ENCODE assay signal across 8 cellular contexts in genomic region chr15:62060116-62060895, GRCh38. TPM values are rescaled to one million over a fixed set of nuclear protein-coding genes. Genes with fewer than 3 reads are reported as not detected.
DNase-seq lines count a peak whose midpoint lies in the region; ATAC-seq, FAIRE-seq and TF ChIP-seq lines count a peak whose summit lies in the region.

TSS of gene VPS13C (minus strand) at chr15:62060447. CDS start at chr15:62060374, 73 bp downstream.

- H3K4me3 ChIP-seq in NT2/D1 (ENCODE audit: insufficient read length, low read depth) = peak within 1 kb of the TSS; percentile 61
- H3K4me3 ChIP-seq in endodermal cell (ENCODE audit: low read length) = peak within 1 kb of the TSS; percentile 89

- intact Hi-C loops in Calu3 (cut with micrococcal nuclease; ENCODE audit: unreplicated experiment) = no loop called here

- H3K9me3 Mint-ChIP-seq in Calu3 (ENCODE audit: low read depth, unreplicated experiment) (no peaks in the 10 kb centered on the region), endodermal cell (no peaks in the 10 kb centered on the region), mesothelial cell of epicardium (no peaks in the 10 kb centered on the region)

- H3K36me3 Mint-ChIP-seq in Calu3 (ENCODE audit: insufficient read depth, unreplicated experiment) (peaks cover 52% of the 10 kb centered on the region), endodermal cell (ENCODE audit: low read depth) (no peaks in the 10 kb centered on the region), mesothelial cell of epicardium (peaks cover 4% of the 10 kb centered on the region)

- peak within 1 kb of the TSS; percentile 30 for H3K27ac ChIP-seq in endodermal cell (ENCODE audit: low read depth, low read length)

- H3K9ac ChIP-seq in NT2/D1 (ENCODE audit: insufficient read length, low read depth) = peak within 1 kb of the TSS; percentile 88
- H3K9ac ChIP-seq in endodermal cell (ENCODE audit: extremely low read depth, low read length, poor library complexity, severe bottlenecking) = peak within 1 kb of the TSS; percentile 42

- no TSS peak for BruUV-seq in Calu3 (replicated peaks; lab: Mats Ljungman, UMichigan)

- TF ChIP-seq CTCF in Calu3 (IDR thresholded peaks at IDR 0.05; ENCODE audit: unreplicated experiment) (peak; percentile 84), endodermal cell (conservative IDR thresholded peaks at IDR 0.05) (peak; percentile 89), mesothelial cell of epicardium (IDR thresholded peaks at IDR 0.05; ENCODE audit: unreplicated experiment) (peak; percentile 62)

- CTCF ChIA-PET in Calu3 (lab: Charles Lee) = interaction anchor here (0.6 to 2.5 kb wide), 11 partner anchors 9 to 246 kb away, joined by 3 to 12 read pairs (median 4); no protein-coding TSS in a partner anchor

- peak; percentile 97 for DNase-seq in Calu3
- DNase-seq in HTR-8/SVneo (ENCODE audit: insufficient read length, low spot score) = peak; percentile 89
- DNase-seq in NT2/D1 (ENCODE audit: low read depth, low spot score) = peak; percentile 85
- DNase-seq in activated CD8-positive, alpha-beta memory T cell treated with anti-CD3 and anti-CD28 coated beads, Interleukin-2, amount 50 U/mL, for 1 hour (ENCODE audit: extremely low read depth) = peak; percentile 70
- DNase-seq in endodermal cell = peak; percentile 97
- DNase-seq in mesothelial cell of epicardium (ENCODE audit: low spot score in 2 of 2, unreplicated experiment in 2 of 2) = peak; percentile 76 to 93
- peak; percentile 92 to 93 for DNase-seq in stimulated activated CD8-positive, alpha-beta memory T cell treated with anti-CD3 and anti-CD28 coated beads, Interleukin-15, amount 100 ng/mL, for 48 hours (ENCODE audit: low read depth in 2 of 2)

- H3K27me3 Mint-ChIP-seq in Calu3 (ENCODE audit: unreplicated experiment) = no peaks in the 10 kb centered on the region
- H3K27me3 Mint-ChIP-seq in endodermal cell (ENCODE audit: insufficient read depth) = peaks cover 47% of the 10 kb centered on the region
- H3K27me3 Mint-ChIP-seq in mesothelial cell of epicardium (ENCODE audit: low read depth) = peaks cover 40% of the 10 kb centered on the region

- H3K4me1 Mint-ChIP-seq in Calu3 (ENCODE audit: low read depth, unreplicated experiment) = peaks cover 64% of the 10 kb centered on the region
- peaks cover 4% of the 10 kb centered on the region for H3K4me1 Mint-ChIP-seq in endodermal cell
- H3K4me1 Mint-ChIP-seq in mesothelial cell of epicardium = peaks cover 9% of the 10 kb centered on the region

- 0% methylated on average over 26 to 73 of the region's 73 CpGs for WGBS in endodermal cell (ENCODE audit: insufficient coverage in 1 of 2, insufficient read length in 1 of 2), 2 experiments

- H3K27me3 ChIP-seq in NT2/D1 (ENCODE audit: insufficient read depth, insufficient read length) (peaks cover 59% of the 10 kb centered on the region), endodermal cell (ENCODE audit: control insufficient read depth, insufficient read depth, low read length, poor library complexity, severe bottlenecking) (peaks cover 47% of the 10 kb centered on the region)

- peak; percentile 91 for FAIRE-seq in HTR-8/SVneo (lab: Jason Lieb, UNC)

- peak within 1 kb of the TSS; percentile 93 for H3K4me3 Mint-ChIP-seq in Calu3 (ENCODE audit: low read depth, unreplicated experiment)
- H3K4me3 Mint-ChIP-seq in endodermal cell = peak within 1 kb of the TSS; percentile 78
- H3K4me3 Mint-ChIP-seq in mesothelial cell of epicardium = peak within 1 kb of the TSS; percentile 89

- peak; percentile 89 for ATAC-seq in GM21367 (IDR thresholded peaks at IDR 0.05; ENCODE audit: unreplicated experiment)

- H3K36me3 ChIP-seq in NT2/D1 (ENCODE audit: insufficient read depth, insufficient read length, low read length) (no peaks in the 10 kb centered on the region), endodermal cell (ENCODE audit: control insufficient read depth, insufficient read depth, low read length) (no peaks in the 10 kb centered on the region)

- H3K27ac Mint-ChIP-seq in Calu3 (ENCODE audit: unreplicated experiment) (peak within 1 kb of the TSS; percentile 25), endodermal cell (peak within 1 kb of the TSS; percentile 83), mesothelial cell of epicardium (peak within 1 kb of the TSS; percentile 82)

- H3K4me1 ChIP-seq in NT2/D1 (ENCODE audit: insufficient read depth, insufficient read length) (no peaks in the 10 kb centered on the region), endodermal cell (ENCODE audit: control insufficient read depth, insufficient read depth, low read length) (peaks cover 4% of the 10 kb centered on the region)

- H3K9me3 ChIP-seq in NT2/D1 (ENCODE audit: insufficient read depth, low read length) (no peaks in the 10 kb centered on the region), endodermal cell (ENCODE audit: control insufficient read depth, low read length) (no peaks in the 10 kb centered on the region)

RNA-seq across cellular contexts. Expression of gene VPS13C, which starts in this region (rescaled TPM):
- 99.9 and 101 TPM in 2 replicates for total RNA-seq in Calu3 (2022)
- 10 to 100 TPM; 28.7 to 47.2 TPM for total RNA-seq in endodermal cell
- 13.0 TPM for polyA plus RNA-seq in endodermal cell (2013, experiment 1 of 2)
- 13.2 TPM for polyA plus RNA-seq in endodermal cell (2013, experiment 2 of 2)
- 42.8 to 44.9 TPM (median 44.7 TPM) in 3 replicates for total RNA-seq in mesothelial cell of epicardium

Comparison
In these comparisons a context has a peak if more than half of its experiments do, and no peak if none do; other contexts are left out.
1. Peak in every context shown above with its lines: DNase-seq, ATAC-seq, H3K4me3 ChIP-seq and H3K27ac ChIP-seq.
2. H3K27ac Mint-ChIP-seq: peak in every context shown above with its lines; median percentile 83 in endodermal cell; 82 in mesothelial cell of epicardium; 25 in Calu3.